In the genomic region with DNA sequence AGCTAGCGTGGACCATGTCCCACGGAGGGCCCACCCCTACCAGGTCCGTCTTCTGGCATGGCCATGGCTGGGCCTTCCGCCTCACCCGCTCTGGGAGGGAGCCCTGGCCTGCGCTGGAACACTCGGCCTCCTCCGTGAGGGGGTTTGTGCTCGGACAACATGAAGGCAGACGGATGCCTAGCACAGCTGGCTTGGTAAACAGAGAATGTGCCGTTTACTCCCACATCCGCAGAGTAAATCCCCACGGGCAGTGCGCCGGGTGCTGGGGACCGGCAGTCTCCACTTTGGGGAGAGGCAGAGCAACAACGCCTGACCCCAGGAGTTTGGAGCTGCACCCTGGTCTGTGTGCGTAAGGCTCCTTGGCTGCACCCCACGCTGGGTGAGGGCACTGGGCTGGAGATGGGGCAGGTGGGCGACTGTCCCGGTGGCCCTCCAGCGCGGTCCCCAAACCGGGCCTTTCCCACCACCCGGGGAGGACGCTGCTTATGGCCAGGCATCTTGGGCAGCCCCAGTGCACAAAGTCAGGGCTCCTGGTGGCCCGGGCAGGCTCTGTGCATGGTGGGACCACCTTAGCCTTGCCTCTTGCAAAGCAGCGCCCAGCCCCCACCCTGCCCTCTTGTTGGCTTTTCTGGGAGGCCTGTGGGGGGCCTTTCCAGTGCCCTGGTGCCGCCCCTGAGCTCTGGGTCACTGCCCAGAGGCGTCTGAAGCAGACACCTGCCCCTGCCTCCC, we compare ENCODE assay signal across 25 cellular contexts. TPM values are rescaled to one million over a fixed set of nuclear protein-coding genes. Genes with fewer than 3 reads are reported as not detected.
DNase-seq lines count a peak whose midpoint lies in the region; ATAC-seq and TF ChIP-seq lines count a peak whose summit lies in the region.
"Had no signal": no experiment of that assay in that cellular context is flagged by ENCODE, and none has a peak within 500 bp of the region (broad histone marks: within the 10 kb centered on the region; RNA-seq: fewer than 3 reads in every experiment).

No MANE protein-coding gene starts in this region.

- TF ChIP-seq EP300 in SK-N-SH (IDR thresholded peaks at IDR 0.05; ENCODE audit: borderline replicate concordance in 1 of 2, low read depth in 1 of 2, low read length in 1 of 2), result no peak

- H3K4me1 Mint-ChIP-seq in natural killer cell, result peaks cover 0 to 4% of the 10 kb centered on the region in 2 donors
- peaks cover 0 to 6% of the 10 kb centered on the region in 2 donors for H3K4me1 Mint-ChIP-seq in natural killer cell treated with Interleukin-12 subunit alpha and Interleukin-12 subunit beta and Interleukin-15 and Interleukin-18, amount 100 ng/mL, for 72 hours (ENCODE audit: low read depth in 2 of 2)
- H3K4me1 Mint-ChIP-seq: stimulated activated naive B cell treated with anti-CD40 and anti-IgM and Interleukin-4, amounts not matched to agents 10 μg/mL and 1 μg/mL and 100 μg/mL, for 72 hours had no signal

- intact Hi-C loops in natural killer cell (cut with micrococcal nuclease), result no loop called here

- no peak overlapping the region for H3K4me2 ChIP-seq in SK-N-SH

- H3K9ac ChIP-seq in SK-N-SH, result no peak overlapping the region
- H3K9ac ChIP-seq: GM23248 had no signal

- no peak overlapping the region for H3K27ac Mint-ChIP-seq in natural killer cell
- no peak overlapping the region for H3K27ac Mint-ChIP-seq in natural killer cell treated with Interleukin-12 subunit alpha and Interleukin-12 subunit beta and Interleukin-15 and Interleukin-18, amount 100 ng/mL, for 72 hours
- H3K27ac Mint-ChIP-seq: stimulated activated naive B cell treated with anti-CD40 and anti-IgM and Interleukin-4, amounts not matched to agents 10 μg/mL and 1 μg/mL and 100 μg/mL, for 72 hours had no signal

- H3K9me3 ChIP-seq in SK-N-SH, result no peaks in the 10 kb centered on the region
- H3K9me3 ChIP-seq: ovary, thyroid gland had no signal

- no peaks in the 10 kb centered on the region for H3K36me3 Mint-ChIP-seq in natural killer cell
- H3K36me3 Mint-ChIP-seq in natural killer cell treated with Interleukin-12 subunit alpha and Interleukin-12 subunit beta and Interleukin-15 and Interleukin-18, amount 100 ng/mL, for 72 hours, result no peaks in the 10 kb centered on the region

- H4K20me1 ChIP-seq in SK-N-SH (ENCODE audit: insufficient read depth), result no peaks in the 10 kb centered on the region

- CTCF ChIA-PET in SK-N-SH (lab: Yijun Ruan, JAX), result interaction anchor here (0.9 kb wide), 1 partner anchor 76 kb away, joined by 3 read pairs; no protein-coding TSS in a partner anchor

- no peaks in the 10 kb centered on the region for H3K27me3 ChIP-seq in SK-N-SH (ENCODE audit: insufficient read depth)
- H3K27me3 ChIP-seq: ovary, thyroid gland had no signal

- no peak overlapping the region for H2AFZ ChIP-seq in SK-N-SH (ENCODE audit: low read depth)
- H2AFZ ChIP-seq: GM23248 had no signal

- no peak for TF ChIP-seq POLR2A in GM18505 (IDR thresholded peaks at IDR 0.05; ENCODE audit: borderline replicate concordance, extremely low read depth, insufficient read depth, insufficient read length)

- peaks cover 0 to 8% of the 10 kb centered on the region in 2 donors for H3K27me3 Mint-ChIP-seq in natural killer cell (ENCODE audit: low read depth in 2 of 2)
- peaks cover 8 to 17% of the 10 kb centered on the region in 2 donors for H3K27me3 Mint-ChIP-seq in natural killer cell treated with Interleukin-12 subunit alpha and Interleukin-12 subunit beta and Interleukin-15 and Interleukin-18, amount 100 ng/mL, for 72 hours

- H3K4me3 ChIP-seq in SK-N-SH (ENCODE audit: low read depth in 2 of 2, low read length in 1 of 2), result no peak overlapping the region
- H3K4me3 ChIP-seq: GM23248, ovary, thyroid gland had no signal

- 72% methylated on average over 14 of the region's 30 CpGs for WGBS in SK-N-SH (ENCODE audit: low lambda C conversion rate)

- DNase-seq in SK-N-SH, result peak; percentile 16
- peak; percentile 13 for DNase-seq in natural killer cell
- DNase-seq in natural killer cell treated with Interleukin-12 subunit alpha and Interleukin-12 subunit beta and Interleukin-15 and Interleukin-18, amount 100 ng/mL, for 72 hours (ENCODE audit: low spot score), result no peak
- peak; percentile 14 for DNase-seq in omental fat pad (ENCODE audit: low spot score)
- DNase-seq: activated effector memory CD4-positive, alpha-beta T cell treated with Interleukin-2 at 50 U/mL for 16 hours; AML-193; amniotic stem cell; dermis blood vessel endothelial cell; foreskin fibroblast; GM23248; KBM-7; NCI-H1694 treated with DMSO at 0.1 percent for 48 hours; NCI-H748 treated with DMSO at 0.1 percent for 48 hours; OCI-M1; stimulated activated naive B cell treated with anti-CD40 and anti-IgM and Interleukin-4, amounts not matched to agents 10 μg/mL and 1 μg/mL and 100 μg/mL, for 72 hours; T-helper 2 cell; thyroid gland had no signal

- TF ChIP-seq CTCF in SK-N-SH (IDR thresholded peaks at IDR 0.05) (no peak), natural killer cell (IDR thresholded peaks at IDR 0.05) (no peak), omental fat pad (IDR thresholded peaks at IDR 0.05) (no peak)

- POLR2A ChIA-PET in SK-N-SH (lab: Yijun Ruan, JAX), result no interaction called here

- no peaks in the 10 kb centered on the region for H3K36me3 ChIP-seq in SK-N-SH (replicated peaks in 1 of 2; ENCODE audit: control insufficient read depth in 1 of 2, insufficient read depth in 2 of 2, low read length in 1 of 2)
- H3K36me3 ChIP-seq: ovary, thyroid gland had no signal

- H3K4me3 Mint-ChIP-seq in natural killer cell, result no peak overlapping the region
- H3K4me3 Mint-ChIP-seq in natural killer cell treated with Interleukin-12 subunit alpha and Interleukin-12 subunit beta and Interleukin-15 and Interleukin-18, amount 100 ng/mL, for 72 hours, result no peak overlapping the region
- H3K4me3 Mint-ChIP-seq: stimulated activated naive B cell treated with anti-CD40 and anti-IgM and Interleukin-4, amounts not matched to agents 10 μg/mL and 1 μg/mL and 100 μg/mL, for 72 hours had no signal

- TF ChIP-seq RAD21 in SK-N-SH (IDR thresholded peaks at IDR 0.05; ENCODE audit: low read length), result no peak

- H3K9me2 ChIP-seq in SK-N-SH, result no peaks in the 10 kb centered on the region

- H3K79me2 ChIP-seq in SK-N-SH (ENCODE audit: insufficient read depth), result no peaks in the 10 kb centered on the region

- H3F3A ChIP-seq in SK-N-SH (replicated peaks; ENCODE audit: insufficient read depth), result no peaks in the 10 kb centered on the region

- no peak overlapping the region for H3K27ac ChIP-seq in SK-N-SH (ENCODE audit: low read depth in 2 of 2, low read length in 1 of 2)
- H3K27ac ChIP-seq: 22Rv1, GM23248, ovary, thyroid gland, VCaP had no signal

- H3K9me3 Mint-ChIP-seq in natural killer cell, result peaks cover 3 to 16% of the 10 kb centered on the region in 2 donors
- H3K9me3 Mint-ChIP-seq in natural killer cell treated with Interleukin-12 subunit alpha and Interleukin-12 subunit beta and Interleukin-15 and Interleukin-18, amount 100 ng/mL, for 72 hours, result peaks cover 15% of the 10 kb centered on the region

- H3K4me1 ChIP-seq in SK-N-SH (ENCODE audit: control insufficient read depth in 1 of 2, insufficient read depth in 2 of 2, low read depth in 1 of 2, low read length in 1 of 2), result no peaks in the 10 kb centered on the region
- H3K4me1 ChIP-seq: thyroid gland had no signal

- ATAC-seq in SK-N-SH treated with all-trans-retinoic acid at 6 μM for 48 hours (no peak), natural killer cell (no peak), omental fat pad (ENCODE audit: low FRiP score) (no peak), GM18505 (IDR thresholded peaks at IDR 0.05; ENCODE audit: unreplicated experiment) (no peak), HG03457 (IDR thresholded peaks at IDR 0.05; ENCODE audit: unreplicated experiment) (no peak), HG02981 (IDR thresholded peaks at IDR 0.05; ENCODE audit: unreplicated experiment) (no peak)
- no peak for ATAC-seq in natural killer cell treated with Interleukin-12 subunit alpha and Interleukin-12 subunit beta and Interleukin-15 and Interleukin-18, amount 100 ng/mL, for 72 hours
- ATAC-seq: sciatic nerve; stimulated activated naive B cell treated with anti-CD40 and anti-IgM and Interleukin-4, amounts not matched to agents 10 μg/mL and 1 μg/mL and 100 μg/mL, for 72 hours had no signal

TF ChIP-seq in SK-N-SH, 30 proteins besides CTCF, POLR2A, EP300 and RAD21 (continues in another document):
- TF ChIP-seq FOSL2 (IDR thresholded peaks at IDR 0.05; ENCODE audit: borderline replicate concordance, low read depth), result no peak
- TF ChIP-seq, protein P1, sequence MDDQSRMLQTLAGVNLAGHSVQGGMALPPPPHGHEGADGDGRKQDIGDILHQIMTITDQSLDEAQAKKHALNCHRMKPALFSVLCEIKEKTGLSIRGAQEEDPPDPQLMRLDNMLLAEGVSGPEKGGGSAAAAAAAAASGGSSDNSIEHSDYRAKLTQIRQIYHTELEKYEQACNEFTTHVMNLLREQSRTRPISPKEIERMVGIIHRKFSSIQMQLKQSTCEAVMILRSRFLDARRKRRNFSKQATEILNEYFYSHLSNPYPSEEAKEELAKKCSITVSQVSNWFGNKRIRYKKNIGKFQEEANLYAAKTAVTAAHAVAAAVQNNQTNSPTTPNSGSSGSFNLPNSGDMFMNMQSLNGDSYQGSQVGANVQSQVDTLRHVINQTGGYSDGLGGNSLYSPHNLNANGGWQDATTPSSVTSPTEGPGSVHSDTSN (IDR thresholded peaks at IDR 0.05), result no peak

TF ChIP-seq in SK-N-SH treated with all-trans-retinoic acid at 6 μM for 48 hours, 23 proteins besides CTCF, POLR2A, EP300 and RAD21 (continues in another document):
- TF ChIP-seq ZFP3 (CRISPR knock-in tag; IDR thresholded peaks at IDR 0.05) (no peak), OSR1 (CRISPR knock-in tag; IDR thresholded peaks at IDR 0.05) (no peak)

RNA-seq across cellular contexts. Expression of a gene that starts 30.7 kb away (rescaled TPM):
- polyA plus RNA-seq in SK-N-SH (2012; rRNA removed), result not detected in 2 replicates
- not detected in 2 replicates for polyA plus RNA-seq in SK-N-SH (2012; cell fraction: cytosol; rRNA removed)
- polyA plus RNA-seq in SK-N-SH (2012; cell fraction: nucleus; rRNA removed), result not detected in 2 replicates
- total RNA-seq in natural killer cell, result not detected
- total RNA-seq in natural killer cell treated with Interleukin-12 subunit alpha and Interleukin-12 subunit beta and Interleukin-15 and Interleukin-18, amount 100 ng/mL, for 72 hours, result not detected
- total RNA-seq in omental fat pad, result not detected
- total RNA-seq: dermis blood vessel endothelial cell, GM23248, thyroid gland had no signal
- polyA plus RNA-seq: GM23248, ovary had no signal

RNA-seq across cellular contexts. Expression of a gene that starts 52.4 kb away (rescaled TPM):
- polyA plus RNA-seq in SK-N-SH (2012; rRNA removed), result not detected in 2 replicates
- polyA plus RNA-seq in SK-N-SH (2012; cell fraction: cytosol; rRNA removed), result not detected in 2 replicates
- polyA plus RNA-seq in SK-N-SH (2012; cell fraction: nucleus; rRNA removed), result under 0.01 TPM in 1 of 2 replicates, not detected in the other
- total RNA-seq in natural killer cell, result not detected
- total RNA-seq in natural killer cell treated with Interleukin-12 subunit alpha and Interleukin-12 subunit beta and Interleukin-15 and Interleukin-18, amount 100 ng/mL, for 72 hours, result not detected
- total RNA-seq in omental fat pad, result not detected
- total RNA-seq: dermis blood vessel endothelial cell, GM23248, sciatic nerve, thyroid gland had no signal
- polyA plus RNA-seq: GM23248 had no signal
